In the genomic region with DNA sequence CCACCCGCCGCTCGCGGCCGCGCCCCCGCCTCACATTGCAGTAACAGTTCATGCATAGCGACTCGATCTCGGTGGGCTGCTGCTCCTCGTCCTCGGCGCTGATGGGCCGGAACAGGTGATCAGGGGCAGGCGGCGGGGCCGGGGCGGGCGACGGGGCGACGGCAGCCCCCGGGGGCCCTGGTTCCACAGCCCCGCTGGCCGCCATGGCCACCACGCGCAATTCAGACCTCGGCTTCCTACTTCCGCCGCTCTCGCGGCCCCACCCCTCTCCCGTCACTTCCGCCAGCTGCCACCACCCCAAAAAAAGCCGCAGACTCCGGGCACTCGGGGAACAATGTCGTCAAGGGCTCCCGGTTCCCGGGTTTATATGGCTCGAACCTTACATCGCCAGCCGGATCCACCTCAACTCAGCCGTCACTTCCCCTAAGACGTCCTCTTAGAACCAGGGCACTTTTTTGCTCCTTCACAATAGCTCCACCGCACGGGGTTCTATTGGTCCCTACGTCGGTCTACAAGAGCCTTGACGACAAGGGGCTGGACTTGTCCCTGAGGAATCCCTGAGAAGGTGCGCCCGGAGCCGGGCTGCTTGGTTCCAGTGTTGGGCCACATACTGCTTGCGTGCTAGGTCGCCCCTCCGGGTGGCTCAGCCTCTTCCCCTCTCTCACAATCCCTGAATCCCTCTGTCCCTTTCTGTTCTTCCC, we compare ENCODE assay signal across 8 cellular contexts. TPM values are rescaled to one million over a fixed set of nuclear protein-coding genes. Genes with fewer than 3 reads are reported as not detected.
DNase-seq lines count a peak whose midpoint lies in the region; ATAC-seq lines count a peak whose summit lies in the region.

A gene with protein sequence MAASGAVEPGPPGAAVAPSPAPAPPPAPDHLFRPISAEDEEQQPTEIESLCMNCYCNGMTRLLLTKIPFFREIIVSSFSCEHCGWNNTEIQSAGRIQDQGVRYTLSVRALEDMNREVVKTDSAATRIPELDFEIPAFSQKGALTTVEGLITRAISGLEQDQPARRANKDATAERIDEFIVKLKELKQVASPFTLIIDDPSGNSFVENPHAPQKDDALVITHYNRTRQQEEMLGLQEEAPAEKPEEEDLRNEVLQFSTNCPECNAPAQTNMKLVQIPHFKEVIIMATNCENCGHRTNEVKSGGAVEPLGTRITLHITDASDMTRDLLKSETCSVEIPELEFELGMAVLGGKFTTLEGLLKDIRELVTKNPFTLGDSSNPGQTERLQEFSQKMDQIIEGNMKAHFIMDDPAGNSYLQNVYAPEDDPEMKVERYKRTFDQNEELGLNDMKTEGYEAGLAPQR (minus strand): TSS at position 238 of the 701 bp plus-strand sequence. CDS start 33 bp downstream, at position 205.

- H3K23ac ChIP-seq in mesendoderm (ENCODE audit: low read length), result peak within 1 kb of the TSS; percentile 56

- peak; percentile 93 for ATAC-seq in GM19395 (IDR thresholded peaks at IDR 0.05; ENCODE audit: unreplicated experiment)
- peak; percentile 89 for ATAC-seq in HG03521 (IDR thresholded peaks at IDR 0.05; ENCODE audit: unreplicated experiment)
- ATAC-seq in activated CD8-positive, alpha-beta memory T cell treated with anti-CD3 and anti-CD28 coated beads, Interleukin-2, amount 10 ng/mL, durations not matched to agents 7 days and 5 days, result peak; percentile 89

- peaks cover 14% of the 10 kb centered on the region for H3K79me1 ChIP-seq in mesendoderm (ENCODE audit: low read length)

- H3K36me3 ChIP-seq in endocrine pancreas (ENCODE audit: control insufficient read depth, insufficient read depth, low read length) (peaks cover 7% of the 10 kb centered on the region), mesendoderm (ENCODE audit: control insufficient read depth, insufficient read depth, low read length) (peaks cover 21% of the 10 kb centered on the region)

- H3K36me3 Mint-ChIP-seq in activated CD8-positive, alpha-beta memory T cell treated with anti-CD3 and anti-CD28 coated beads, Interleukin-2, amount 10 ng/mL, durations not matched to agents 7 days and 5 days, result peaks cover 38% of the 10 kb centered on the region

- H4K5ac ChIP-seq in mesendoderm (ENCODE audit: low read length), result peak within 1 kb of the TSS; percentile 29

- H3K4me2 ChIP-seq in mesendoderm (ENCODE audit: low read length), result peak within 1 kb of the TSS; percentile 98

- H3K9me3 ChIP-seq in endocrine pancreas (ENCODE audit: control insufficient read depth, low read length), result no peaks in the 10 kb centered on the region

- H3K79me2 ChIP-seq in mesendoderm (ENCODE audit: control insufficient read depth, insufficient read depth, low read length), result peaks cover 10% of the 10 kb centered on the region

- no peak within 1 kb of the TSS for H2BK15ac ChIP-seq in mesendoderm (replicated peaks; ENCODE audit: low read depth)

- DNase-seq in CD1c-positive myeloid dendritic cell (ENCODE audit: extremely low spot score) (peak; percentile 92), NOMO-1 treated with dmso at 0.1 percent for 144 hours (lab: John Stamatoyannopoulos, UW; ENCODE audit: unreplicated experiment) (peak; percentile 70), mesendoderm (peak; percentile 81)
- DNase-seq in activated CD8-positive, alpha-beta memory T cell treated with anti-CD3 and anti-CD28 coated beads, Interleukin-2, amount 10 ng/mL, durations not matched to agents 7 days and 5 days, result peak; percentile 91
- DNase-seq in stimulated activated CD8-positive, alpha-beta memory T cell treated with anti-CD3 and anti-CD28 coated beads, Interleukin-12 subunit alpha, Interleukin-12 subunit beta, amount 100 ng/mL, for 4 hours (ENCODE audit: low read depth), result peak; percentile 74

- H3K4me3 ChIP-seq in endocrine pancreas (ENCODE audit: control insufficient read depth, insufficient read depth, low read length) (peak within 1 kb of the TSS; percentile 82), mesendoderm (ENCODE audit: low read length) (peak within 1 kb of the TSS; percentile 85)

- no peak within 1 kb of the TSS for H2BK120ac ChIP-seq in mesendoderm (ENCODE audit: low read depth, low read length)

- no peaks in the 10 kb centered on the region for H3K9me3 Mint-ChIP-seq in activated CD8-positive, alpha-beta memory T cell treated with anti-CD3 and anti-CD28 coated beads, Interleukin-2, amount 10 ng/mL, durations not matched to agents 7 days and 5 days (ENCODE audit: low read depth)

- WGBS in mesendoderm (ENCODE audit: extremely low coverage, insufficient coverage, low lambda C conversion rate), result no CpG with 5 or more reads among the region's 56 CpGs

- peak within 1 kb of the TSS; percentile 45 for H2AK5ac ChIP-seq in mesendoderm (ENCODE audit: low read length)

- H3K56ac ChIP-seq in mesendoderm (ENCODE audit: low read length), result peak within 1 kb of the TSS; percentile 93

- H3K4ac ChIP-seq in mesendoderm (ENCODE audit: low read depth, low read length), result peak within 1 kb of the TSS; percentile 58

- CTCF ChIA-PET in activated CD8-positive, alpha-beta memory T cell treated with anti-CD3 and anti-CD28 coated beads, Interleukin-2, amount 10 ng/mL, durations not matched to agents 7 days and 5 days (lab: Charles Lee), result interaction anchor here (0.8 to 9.1 kb wide), 13 partner anchors 9 to 443 kb away, joined by 3 to 187 read pairs (median 5); a partner anchor contains a TSS

- no peaks in the 10 kb centered on the region for H3K27me3 ChIP-seq in endocrine pancreas (ENCODE audit: control insufficient read depth, insufficient read depth, low read length)
- H3K27me3 ChIP-seq in mesendoderm (ENCODE audit: insufficient read depth, low read length, poor library complexity), result no peaks in the 10 kb centered on the region

- peak within 1 kb of the TSS; percentile 54 for H3K18ac ChIP-seq in mesendoderm (ENCODE audit: low read length)

- H4K8ac ChIP-seq in mesendoderm (ENCODE audit: low read depth, low read length), result no peak within 1 kb of the TSS

- H2BK5ac ChIP-seq in mesendoderm (ENCODE audit: low read length), result no peak within 1 kb of the TSS

- H3K4me1 Mint-ChIP-seq in activated CD8-positive, alpha-beta memory T cell treated with anti-CD3 and anti-CD28 coated beads, Interleukin-2, amount 10 ng/mL, durations not matched to agents 7 days and 5 days, result peaks cover 54% of the 10 kb centered on the region

- no peak within 1 kb of the TSS for H3K27ac ChIP-seq in mesendoderm (ENCODE audit: low read depth, low read length)

- H3K9ac ChIP-seq in endocrine pancreas (ENCODE audit: control insufficient read depth, insufficient read depth, low read length), result peak within 1 kb of the TSS; percentile 79
- peak within 1 kb of the TSS; percentile 88 for H3K9ac ChIP-seq in mesendoderm (ENCODE audit: low read length)

- peaks cover 4% of the 10 kb centered on the region for H3K4me1 ChIP-seq in endocrine pancreas (ENCODE audit: control insufficient read depth, insufficient read depth, low read length)
- H3K4me1 ChIP-seq in mesendoderm (ENCODE audit: control insufficient read depth, low read depth, low read length), result no peaks in the 10 kb centered on the region

- peak within 1 kb of the TSS; percentile 88 for H3K27ac Mint-ChIP-seq in activated CD8-positive, alpha-beta memory T cell treated with anti-CD3 and anti-CD28 coated beads, Interleukin-2, amount 10 ng/mL, durations not matched to agents 7 days and 5 days

- H3K27me3 Mint-ChIP-seq in activated CD8-positive, alpha-beta memory T cell treated with anti-CD3 and anti-CD28 coated beads, Interleukin-2, amount 10 ng/mL, durations not matched to agents 7 days and 5 days, result peaks cover 2% of the 10 kb centered on the region

- peak within 1 kb of the TSS; percentile 82 for H3K4me3 Mint-ChIP-seq in activated CD8-positive, alpha-beta memory T cell treated with anti-CD3 and anti-CD28 coated beads, Interleukin-2, amount 10 ng/mL, durations not matched to agents 7 days and 5 days

RNA-seq across cellular contexts. Expression of the gene that starts here (rescaled TPM):
- 10 to 100 TPM; 66.6 to 72.1 TPM for total RNA-seq in activated CD8-positive, alpha-beta memory T cell treated with anti-CD3 and anti-CD28 coated beads, Interleukin-2, amount 10 ng/mL, durations not matched to agents 7 days and 5 days
- 58.1 TPM for polyA plus RNA-seq in mesendoderm (2013, experiment 1 of 2)
- 55.9 TPM for polyA plus RNA-seq in mesendoderm (2013, experiment 2 of 2)
